Comparison of ENCODE assay signal across 1 cellular context in genomic region chr11:1435820-1436467, GRCh38.
A peak's percentile ranks its signal among the peaks of the same experiment; 100 is the strongest.
TF ChIP-seq lines count a peak whose summit lies in the region.

No MANE protein-coding gene starts in this region.

TF ChIP-seq in HepG2, 621 proteins besides CTCF, POLR2A, EP300 and RAD21:
- TF ChIP-seq ZNF816 (CRISPR knock-in tag; IDR thresholded peaks at IDR 0.05; ENCODE audit: borderline replicate concordance) (no peak), ZMAT3 (CRISPR knock-in tag; conservative IDR thresholded peaks at IDR 0.05) (no peak), REST (IDR thresholded peaks at IDR 0.05; ENCODE audit: borderline replicate concordance in 1 of 2, low read depth in 1 of 2, low read length in 2 of 2) (peak; percentile 30 to 79), ZFAT (CRISPR knock-in tag; conservative IDR thresholded peaks at IDR 0.05) (no peak), ETV5 (CRISPR knock-in tag; IDR thresholded peaks at IDR 0.05; ENCODE audit: borderline replicate concordance) (no peak), TBX3 (IDR thresholded peaks at IDR 0.05; ENCODE audit: borderline replicate concordance) (no peak), TOPORS (CRISPR knock-in tag; IDR thresholded peaks at IDR 0.05) (no peak), DMTF1 (CRISPR knock-in tag; IDR thresholded peaks at IDR 0.05) (no peak), SNRNP70 (IDR thresholded peaks at IDR 0.05; ENCODE audit: low read depth, low read length) (no peak)
